ENCODE assay signal across 1 cellular context in genomic region chr12:66149702-66150398, GRCh38.
TF ChIP-seq lines count a peak whose summit lies in the region.

No MANE protein-coding gene starts in this region.

TF ChIP-seq in K562, 482 proteins besides CTCF, POLR2A, EP300 and RAD21 (continued from another document and continues in another):
- TF ChIP-seq REST (CRISPR knock-in tag; IDR thresholded peaks at IDR 0.05; ENCODE audit: low read depth), result no peak
- TF ChIP-seq MED1 (CRISPR knock-in tag; IDR thresholded peaks at IDR 0.05; ENCODE audit: borderline replicate concordance), result no peak
- no peak for TF ChIP-seq NCOA1 (IDR thresholded peaks at IDR 0.05; ENCODE audit: low read depth)
- no peak for TF ChIP-seq HDAC1 (IDR thresholded peaks at IDR 0.05)
- peak; percentile 52 for TF ChIP-seq ARID1B (IDR thresholded peaks at IDR 0.05)
- no peak for TF ChIP-seq CHD1 (IDR thresholded peaks at IDR 0.05; ENCODE audit: low read length)
- no peak for TF ChIP-seq GTF2B (IDR thresholded peaks at IDR 0.05; ENCODE audit: extremely low read depth, insufficient read length)
- TF ChIP-seq, protein P1, sequence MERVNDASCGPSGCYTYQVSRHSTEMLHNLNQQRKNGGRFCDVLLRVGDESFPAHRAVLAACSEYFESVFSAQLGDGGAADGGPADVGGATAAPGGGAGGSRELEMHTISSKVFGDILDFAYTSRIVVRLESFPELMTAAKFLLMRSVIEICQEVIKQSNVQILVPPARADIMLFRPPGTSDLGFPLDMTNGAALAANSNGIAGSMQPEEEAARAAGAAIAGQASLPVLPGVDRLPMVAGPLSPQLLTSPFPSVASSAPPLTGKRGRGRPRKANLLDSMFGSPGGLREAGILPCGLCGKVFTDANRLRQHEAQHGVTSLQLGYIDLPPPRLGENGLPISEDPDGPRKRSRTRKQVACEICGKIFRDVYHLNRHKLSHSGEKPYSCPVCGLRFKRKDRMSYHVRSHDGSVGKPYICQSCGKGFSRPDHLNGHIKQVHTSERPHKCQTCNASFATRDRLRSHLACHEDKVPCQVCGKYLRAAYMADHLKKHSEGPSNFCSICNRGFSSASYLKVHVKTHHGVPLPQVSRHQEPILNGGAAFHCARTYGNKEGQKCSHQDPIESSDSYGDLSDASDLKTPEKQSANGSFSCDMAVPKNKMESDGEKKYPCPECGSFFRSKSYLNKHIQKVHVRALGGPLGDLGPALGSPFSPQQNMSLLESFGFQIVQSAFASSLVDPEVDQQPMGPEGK (CRISPR knock-in tag; IDR thresholded peaks at IDR 0.05; ENCODE audit: borderline replicate concordance), result no peak
- TF ChIP-seq ZFX (CRISPR knock-in tag; IDR thresholded peaks at IDR 0.05), result peak; percentile 59
- TF ChIP-seq MAFG (tag; conservative IDR thresholded peaks at IDR 0.05), result no peak
- TF ChIP-seq ZBTB11 (CRISPR knock-in tag; IDR thresholded peaks at IDR 0.05), result no peak
- TF ChIP-seq HDAC3 (IDR thresholded peaks at IDR 0.05; ENCODE audit: borderline replicate concordance, partially characterized antibody), result no peak
- TF ChIP-seq ZNF384 (IDR thresholded peaks at IDR 0.05; ENCODE audit: low read depth, low read length), result peak; percentile 49
- no peak for TF ChIP-seq CREB3L1 (IDR thresholded peaks at IDR 0.05; ENCODE audit: borderline replicate concordance, low read depth)
- peak; percentile 67 for TF ChIP-seq NFIC (IDR thresholded peaks at IDR 0.05)
- TF ChIP-seq ZC3H4 (CRISPR knock-in tag; IDR thresholded peaks at IDR 0.05; ENCODE audit: borderline replicate concordance), result no peak
- TF ChIP-seq, protein P2, sequence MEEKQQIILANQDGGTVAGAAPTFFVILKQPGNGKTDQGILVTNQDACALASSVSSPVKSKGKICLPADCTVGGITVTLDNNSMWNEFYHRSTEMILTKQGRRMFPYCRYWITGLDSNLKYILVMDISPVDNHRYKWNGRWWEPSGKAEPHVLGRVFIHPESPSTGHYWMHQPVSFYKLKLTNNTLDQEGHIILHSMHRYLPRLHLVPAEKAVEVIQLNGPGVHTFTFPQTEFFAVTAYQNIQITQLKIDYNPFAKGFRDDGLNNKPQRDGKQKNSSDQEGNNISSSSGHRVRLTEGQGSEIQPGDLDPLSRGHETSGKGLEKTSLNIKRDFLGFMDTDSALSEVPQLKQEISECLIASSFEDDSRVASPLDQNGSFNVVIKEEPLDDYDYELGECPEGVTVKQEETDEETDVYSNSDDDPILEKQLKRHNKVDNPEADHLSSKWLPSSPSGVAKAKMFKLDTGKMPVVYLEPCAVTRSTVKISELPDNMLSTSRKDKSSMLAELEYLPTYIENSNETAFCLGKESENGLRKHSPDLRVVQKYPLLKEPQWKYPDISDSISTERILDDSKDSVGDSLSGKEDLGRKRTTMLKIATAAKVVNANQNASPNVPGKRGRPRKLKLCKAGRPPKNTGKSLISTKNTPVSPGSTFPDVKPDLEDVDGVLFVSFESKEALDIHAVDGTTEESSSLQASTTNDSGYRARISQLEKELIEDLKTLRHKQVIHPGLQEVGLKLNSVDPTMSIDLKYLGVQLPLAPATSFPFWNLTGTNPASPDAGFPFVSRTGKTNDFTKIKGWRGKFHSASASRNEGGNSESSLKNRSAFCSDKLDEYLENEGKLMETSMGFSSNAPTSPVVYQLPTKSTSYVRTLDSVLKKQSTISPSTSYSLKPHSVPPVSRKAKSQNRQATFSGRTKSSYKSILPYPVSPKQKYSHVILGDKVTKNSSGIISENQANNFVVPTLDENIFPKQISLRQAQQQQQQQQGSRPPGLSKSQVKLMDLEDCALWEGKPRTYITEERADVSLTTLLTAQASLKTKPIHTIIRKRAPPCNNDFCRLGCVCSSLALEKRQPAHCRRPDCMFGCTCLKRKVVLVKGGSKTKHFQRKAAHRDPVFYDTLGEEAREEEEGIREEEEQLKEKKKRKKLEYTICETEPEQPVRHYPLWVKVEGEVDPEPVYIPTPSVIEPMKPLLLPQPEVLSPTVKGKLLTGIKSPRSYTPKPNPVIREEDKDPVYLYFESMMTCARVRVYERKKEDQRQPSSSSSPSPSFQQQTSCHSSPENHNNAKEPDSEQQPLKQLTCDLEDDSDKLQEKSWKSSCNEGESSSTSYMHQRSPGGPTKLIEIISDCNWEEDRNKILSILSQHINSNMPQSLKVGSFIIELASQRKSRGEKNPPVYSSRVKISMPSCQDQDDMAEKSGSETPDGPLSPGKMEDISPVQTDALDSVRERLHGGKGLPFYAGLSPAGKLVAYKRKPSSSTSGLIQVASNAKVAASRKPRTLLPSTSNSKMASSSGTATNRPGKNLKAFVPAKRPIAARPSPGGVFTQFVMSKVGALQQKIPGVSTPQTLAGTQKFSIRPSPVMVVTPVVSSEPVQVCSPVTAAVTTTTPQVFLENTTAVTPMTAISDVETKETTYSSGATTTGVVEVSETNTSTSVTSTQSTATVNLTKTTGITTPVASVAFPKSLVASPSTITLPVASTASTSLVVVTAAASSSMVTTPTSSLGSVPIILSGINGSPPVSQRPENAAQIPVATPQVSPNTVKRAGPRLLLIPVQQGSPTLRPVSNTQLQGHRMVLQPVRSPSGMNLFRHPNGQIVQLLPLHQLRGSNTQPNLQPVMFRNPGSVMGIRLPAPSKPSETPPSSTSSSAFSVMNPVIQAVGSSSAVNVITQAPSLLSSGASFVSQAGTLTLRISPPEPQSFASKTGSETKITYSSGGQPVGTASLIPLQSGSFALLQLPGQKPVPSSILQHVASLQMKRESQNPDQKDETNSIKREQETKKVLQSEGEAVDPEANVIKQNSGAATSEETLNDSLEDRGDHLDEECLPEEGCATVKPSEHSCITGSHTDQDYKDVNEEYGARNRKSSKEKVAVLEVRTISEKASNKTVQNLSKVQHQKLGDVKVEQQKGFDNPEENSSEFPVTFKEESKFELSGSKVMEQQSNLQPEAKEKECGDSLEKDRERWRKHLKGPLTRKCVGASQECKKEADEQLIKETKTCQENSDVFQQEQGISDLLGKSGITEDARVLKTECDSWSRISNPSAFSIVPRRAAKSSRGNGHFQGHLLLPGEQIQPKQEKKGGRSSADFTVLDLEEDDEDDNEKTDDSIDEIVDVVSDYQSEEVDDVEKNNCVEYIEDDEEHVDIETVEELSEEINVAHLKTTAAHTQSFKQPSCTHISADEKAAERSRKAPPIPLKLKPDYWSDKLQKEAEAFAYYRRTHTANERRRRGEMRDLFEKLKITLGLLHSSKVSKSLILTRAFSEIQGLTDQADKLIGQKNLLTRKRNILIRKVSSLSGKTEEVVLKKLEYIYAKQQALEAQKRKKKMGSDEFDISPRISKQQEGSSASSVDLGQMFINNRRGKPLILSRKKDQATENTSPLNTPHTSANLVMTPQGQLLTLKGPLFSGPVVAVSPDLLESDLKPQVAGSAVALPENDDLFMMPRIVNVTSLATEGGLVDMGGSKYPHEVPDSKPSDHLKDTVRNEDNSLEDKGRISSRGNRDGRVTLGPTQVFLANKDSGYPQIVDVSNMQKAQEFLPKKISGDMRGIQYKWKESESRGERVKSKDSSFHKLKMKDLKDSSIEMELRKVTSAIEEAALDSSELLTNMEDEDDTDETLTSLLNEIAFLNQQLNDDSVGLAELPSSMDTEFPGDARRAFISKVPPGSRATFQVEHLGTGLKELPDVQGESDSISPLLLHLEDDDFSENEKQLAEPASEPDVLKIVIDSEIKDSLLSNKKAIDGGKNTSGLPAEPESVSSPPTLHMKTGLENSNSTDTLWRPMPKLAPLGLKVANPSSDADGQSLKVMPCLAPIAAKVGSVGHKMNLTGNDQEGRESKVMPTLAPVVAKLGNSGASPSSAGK (IDR thresholded peaks at IDR 0.05), result no peak
- no peak for TF ChIP-seq RBM34 (IDR thresholded peaks at IDR 0.05; ENCODE audit: borderline replicate concordance, insufficient read depth, low read length)
- TF ChIP-seq ZNF79 (CRISPR knock-in tag; IDR thresholded peaks at IDR 0.05; ENCODE audit: low read depth), result no peak
- no peak for TF ChIP-seq LARP7 (IDR thresholded peaks at IDR 0.05)
- TF ChIP-seq EHMT2 (IDR thresholded peaks at IDR 0.05), result no peak
- 0 out of 2 replicates have a peak, but pooled peaks have one; percentile 31 for TF ChIP-seq GATAD2B (IDR thresholded peaks at IDR 0.05; ENCODE audit: borderline replicate concordance)
- TF ChIP-seq SAFB2 (IDR thresholded peaks at IDR 0.05; ENCODE audit: borderline replicate concordance, low read depth, low read length, severe bottlenecking), result no peak
- no peak for TF ChIP-seq CC2D1A (IDR thresholded peaks at IDR 0.05)
- TF ChIP-seq, protein P3, sequence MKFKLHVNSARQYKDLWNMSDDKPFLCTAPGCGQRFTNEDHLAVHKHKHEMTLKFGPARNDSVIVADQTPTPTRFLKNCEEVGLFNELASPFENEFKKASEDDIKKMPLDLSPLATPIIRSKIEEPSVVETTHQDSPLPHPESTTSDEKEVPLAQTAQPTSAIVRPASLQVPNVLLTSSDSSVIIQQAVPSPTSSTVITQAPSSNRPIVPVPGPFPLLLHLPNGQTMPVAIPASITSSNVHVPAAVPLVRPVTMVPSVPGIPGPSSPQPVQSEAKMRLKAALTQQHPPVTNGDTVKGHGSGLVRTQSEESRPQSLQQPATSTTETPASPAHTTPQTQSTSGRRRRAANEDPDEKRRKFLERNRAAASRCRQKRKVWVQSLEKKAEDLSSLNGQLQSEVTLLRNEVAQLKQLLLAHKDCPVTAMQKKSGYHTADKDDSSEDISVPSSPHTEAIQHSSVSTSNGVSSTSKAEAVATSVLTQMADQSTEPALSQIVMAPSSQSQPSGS (CRISPR knock-in tag; IDR thresholded peaks at IDR 0.05), result no peak
- TF ChIP-seq ZNF175 (CRISPR knock-in tag; IDR thresholded peaks at IDR 0.05; ENCODE audit: low read depth), result no peak
- 0 out of 2 replicates have a peak, but pooled peaks have one; percentile 16 for TF ChIP-seq HMBOX1 (IDR thresholded peaks at IDR 0.05)
- no peak for TF ChIP-seq MTA1 (IDR thresholded peaks at IDR 0.05; ENCODE audit: borderline replicate concordance)
- no peak for TF ChIP-seq PHB2 (IDR thresholded peaks at IDR 0.05; ENCODE audit: low read depth)
- TF ChIP-seq HLTF (IDR thresholded peaks at IDR 0.05), result no peak
- TF ChIP-seq ZFP1 (CRISPR knock-in tag; IDR thresholded peaks at IDR 0.05), result no peak
- no peak for TF ChIP-seq ZNF263 (CRISPR knock-in tag; IDR thresholded peaks at IDR 0.05; ENCODE audit: borderline replicate concordance)
